21 cellular contexts compared by ENCODE assay signal in the genomic region with DNA sequence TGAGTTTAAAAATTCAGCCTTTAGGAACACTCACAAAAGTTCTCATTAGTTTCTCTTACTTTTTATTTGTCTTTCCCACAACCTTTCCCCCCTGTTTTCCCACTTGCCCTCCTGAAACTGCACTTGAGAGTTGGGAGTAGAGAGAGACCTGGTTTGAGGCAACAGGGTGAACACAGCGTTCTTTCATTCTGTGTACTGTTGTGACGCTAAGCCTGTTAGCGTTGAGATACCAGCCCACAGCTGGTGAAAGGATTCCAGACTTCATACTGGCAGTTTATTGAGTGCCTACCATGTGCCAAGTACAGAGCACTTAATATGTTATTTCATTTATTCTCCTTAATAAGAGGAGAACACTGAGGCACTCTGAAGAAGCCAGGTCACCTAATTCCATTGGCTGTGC. TPM values are rescaled to one million over a fixed set of nuclear protein-coding genes. Genes with fewer than 3 reads are reported as not detected.
DNase-seq lines count a peak whose midpoint lies in the region; ATAC-seq and TF ChIP-seq lines count a peak whose summit lies in the region.
"Had no signal": no experiment of that assay in that cellular context is flagged by ENCODE, and none has a peak within 500 bp of the region (broad histone marks: within the 10 kb centered on the region; RNA-seq: fewer than 3 reads in every experiment).

No MANE protein-coding gene starts in this region.

- H3K9ac ChIP-seq in endodermal cell (ENCODE audit: extremely low read depth, low read length, poor library complexity, severe bottlenecking): no peak overlapping the region

- peaks cover 17% of the 10 kb centered on the region for H3K4me1 ChIP-seq in HEK293 (ENCODE audit: control insufficient read depth, insufficient read depth, low read length)
- no peaks in the 10 kb centered on the region for H3K4me1 ChIP-seq in endodermal cell (ENCODE audit: control insufficient read depth, insufficient read depth, low read length)
- H3K4me1 ChIP-seq in prostate gland (replicated peaks): no peaks in the 10 kb centered on the region
- H3K4me1 ChIP-seq: Caco-2 had no signal

- peaks cover 14% of the 10 kb centered on the region for H3K4me1 Mint-ChIP-seq in endodermal cell

- peak; percentile 94 for ATAC-seq in left ventricle myocardium superior
- no peak for ATAC-seq in HG03520 (IDR thresholded peaks at IDR 0.05; ENCODE audit: unreplicated experiment)
- no peak for ATAC-seq in GM19455 (IDR thresholded peaks at IDR 0.05; ENCODE audit: unreplicated experiment)

- DNase-seq in endodermal cell (peak; percentile 14), left ventricle myocardium superior (no peak), prostate gland (ENCODE audit: low spot score) (peak; percentile 20)
- no peak for DNase-seq in activated effector memory CD4-positive, alpha-beta T cell treated with anti-CD3 and anti-CD28 coated beads, Interleukin-2, amount 50 U/mL, for 16 hours
- DNase-seq: Caco-2; CD4-positive, CD25-positive, alpha-beta regulatory T cell; DMS 273 treated with DMSO at 0.1 percent for 48 hours; DMS79 treated with DMSO at 0.1 percent for 48 hours; H7; KG1; NCI-H1092; NCI-H1436; NCI-H187 treated with DMSO at 0.1 percent for 48 hours; NCI-H2227 treated with DMSO at 0.1 percent for 48 hours; NCI-H510A; NCI-H748 treated with DMSO at 0.1 percent for 48 hours; OCI-M1 had no signal

- H3K27me3 ChIP-seq in endodermal cell (ENCODE audit: control insufficient read depth, insufficient read depth, low read length, poor library complexity, severe bottlenecking): no peaks in the 10 kb centered on the region
- no peaks in the 10 kb centered on the region for H3K27me3 ChIP-seq in prostate gland (replicated peaks; ENCODE audit: insufficient read depth)

- no peaks in the 10 kb centered on the region for H3K36me3 Mint-ChIP-seq in endodermal cell (ENCODE audit: low read depth)

- intact Hi-C loops in left ventricle myocardium superior (cut with micrococcal nuclease): no loop called here
- intact Hi-C loops in prostate gland (cut with DNase I): no loop called here

- CTCF ChIA-PET in HEK293 (lab: Yijun Ruan, JAX): interaction anchor here (0.6 kb wide), 1 partner anchor 209 kb away, joined by 3 read pairs; no protein-coding TSS in a partner anchor

- H3K9me3 ChIP-seq in HEK293 (ENCODE audit: control insufficient read depth, insufficient read depth, low read depth, low read length) (no peaks in the 10 kb centered on the region), endodermal cell (ENCODE audit: control insufficient read depth, low read length) (no peaks in the 10 kb centered on the region), prostate gland (no peaks in the 10 kb centered on the region)
- H3K9me3 ChIP-seq: Caco-2 had no signal

- H3K4me3 Mint-ChIP-seq in endodermal cell: no peak overlapping the region

- WGBS in endodermal cell (ENCODE audit: insufficient coverage in 1 of 2, insufficient read length in 1 of 2), 2 experiments: 97 to 100% methylated on average over 3 of the region's 3 CpGs
- WGBS in prostate gland: 70% methylated on average over 3 of the region's 3 CpGs

- H3K9me3 Mint-ChIP-seq in endodermal cell: no peaks in the 10 kb centered on the region

- no peak for TF ChIP-seq POLR2A in prostate gland (IDR thresholded peaks at IDR 0.05)

- H3K27ac ChIP-seq in HEK293 (ENCODE audit: extremely low read depth, low read depth, low read length) (no peak overlapping the region), endodermal cell (ENCODE audit: low read depth, low read length) (no peak overlapping the region), prostate gland (peak overlapping the region in 1 of 2 donors; percentile 48)
- H3K27ac ChIP-seq: SK-N-MC had no signal

- no peaks in the 10 kb centered on the region for H3K27me3 Mint-ChIP-seq in endodermal cell (ENCODE audit: insufficient read depth)
- H3K27me3 Mint-ChIP-seq: CD4-positive, CD25-positive, alpha-beta regulatory T cell had no signal

- H3K4me3 ChIP-seq in HEK293 (ENCODE audit: low read depth, low read length) (no peak overlapping the region), endodermal cell (ENCODE audit: low read length) (no peak overlapping the region), prostate gland (no peak overlapping the region)
- H3K4me3 ChIP-seq: SK-N-MC had no signal

- no peak for TF ChIP-seq CTCF in HEK293 (tag by site-specific recombination; IDR thresholded peaks at IDR 0.05)
- no peak for TF ChIP-seq CTCF in endodermal cell (conservative IDR thresholded peaks at IDR 0.05)
- TF ChIP-seq CTCF in prostate gland (IDR thresholded peaks at IDR 0.05): no peak

- POLR2A ChIA-PET in HEK293 (lab: Yijun Ruan, JAX): interaction anchor here (5.4 kb wide), 1 partner anchor 11 kb away, joined by 44 read pairs; a partner anchor contains a TSS

- H3K36me3 ChIP-seq in HEK293 (ENCODE audit: control insufficient read depth in 2 of 2, insufficient read depth in 1 of 2, low read length in 2 of 2) (no peaks in the 10 kb centered on the region), endodermal cell (ENCODE audit: control insufficient read depth, insufficient read depth, low read length) (no peaks in the 10 kb centered on the region), prostate gland (no peaks in the 10 kb centered on the region)

- no peak overlapping the region for H3K27ac Mint-ChIP-seq in endodermal cell

TF ChIP-seq in HEK293, 187 proteins besides CTCF, POLR2A, EP300 and RAD21:
- TF ChIP-seq ZNF423 (tag by site-specific recombination; IDR thresholded peaks at IDR 0.05): no peak
- TF ChIP-seq ZNF112 (tag by site-specific recombination; IDR thresholded peaks at IDR 0.05): no peak
- TF ChIP-seq, protein P1, sequence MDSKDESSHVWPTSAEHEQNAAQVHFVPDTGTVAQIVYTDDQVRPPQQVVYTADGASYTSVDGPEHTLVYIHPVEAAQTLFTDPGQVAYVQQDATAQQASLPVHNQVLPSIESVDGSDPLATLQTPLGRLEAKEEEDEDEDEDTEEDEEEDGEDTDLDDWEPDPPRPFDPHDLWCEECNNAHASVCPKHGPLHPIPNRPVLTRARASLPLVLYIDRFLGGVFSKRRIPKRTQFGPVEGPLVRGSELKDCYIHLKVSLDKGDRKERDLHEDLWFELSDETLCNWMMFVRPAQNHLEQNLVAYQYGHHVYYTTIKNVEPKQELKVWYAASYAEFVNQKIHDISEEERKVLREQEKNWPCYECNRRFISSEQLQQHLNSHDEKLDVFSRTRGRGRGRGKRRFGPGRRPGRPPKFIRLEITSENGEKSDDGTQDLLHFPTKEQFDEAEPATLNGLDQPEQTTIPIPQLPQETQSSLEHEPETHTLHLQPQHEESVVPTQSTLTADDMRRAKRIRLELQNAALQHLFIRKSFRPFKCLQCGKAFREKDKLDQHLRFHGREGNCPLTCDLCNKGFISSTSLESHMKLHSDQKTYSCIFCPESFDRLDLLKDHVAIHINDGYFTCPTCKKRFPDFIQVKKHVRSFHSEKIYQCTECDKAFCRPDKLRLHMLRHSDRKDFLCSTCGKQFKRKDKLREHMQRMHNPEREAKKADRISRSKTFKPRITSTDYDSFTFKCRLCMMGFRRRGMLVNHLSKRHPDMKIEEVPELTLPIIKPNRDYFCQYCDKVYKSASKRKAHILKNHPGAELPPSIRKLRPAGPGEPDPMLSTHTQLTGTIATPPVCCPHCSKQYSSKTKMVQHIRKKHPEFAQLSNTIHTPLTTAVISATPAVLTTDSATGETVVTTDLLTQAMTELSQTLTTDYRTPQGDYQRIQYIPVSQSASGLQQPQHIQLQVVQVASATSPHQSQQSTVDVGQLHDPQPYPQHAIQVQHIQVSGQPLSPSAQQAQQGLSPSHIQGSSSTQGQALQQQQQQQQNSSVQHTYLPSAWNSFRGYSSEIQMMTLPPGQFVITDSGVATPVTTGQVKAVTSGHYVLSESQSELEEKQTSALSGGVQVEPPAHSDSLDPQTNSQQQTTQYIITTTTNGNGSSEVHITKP (tag by site-specific recombination; IDR thresholded peaks at IDR 0.05): 0 out of 2 replicates have a peak, but pooled peaks have one; percentile 23
- TF ChIP-seq, protein P2, sequence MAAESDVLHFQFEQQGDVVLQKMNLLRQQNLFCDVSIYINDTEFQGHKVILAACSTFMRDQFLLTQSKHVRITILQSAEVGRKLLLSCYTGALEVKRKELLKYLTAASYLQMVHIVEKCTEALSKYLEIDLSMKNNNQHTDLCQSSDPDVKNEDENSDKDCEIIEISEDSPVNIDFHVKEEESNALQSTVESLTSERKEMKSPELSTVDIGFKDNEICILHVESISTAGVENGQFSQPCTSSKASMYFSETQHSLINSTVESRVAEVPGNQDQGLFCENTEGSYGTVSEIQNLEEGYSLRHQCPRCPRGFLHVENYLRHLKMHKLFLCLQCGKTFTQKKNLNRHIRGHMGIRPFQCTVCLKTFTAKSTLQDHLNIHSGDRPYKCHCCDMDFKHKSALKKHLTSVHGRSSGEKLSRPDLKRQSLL (tag by site-specific recombination; IDR thresholded peaks at IDR 0.05): no peak
- TF ChIP-seq REPIN1 (tag by site-specific recombination; IDR thresholded peaks at IDR 0.05; ENCODE audit: low read depth): no peak
- TF ChIP-seq ZFP3 (tag by site-specific recombination; IDR thresholded peaks at IDR 0.05; ENCODE audit: low read depth): no peak
- TF ChIP-seq, protein P3, sequence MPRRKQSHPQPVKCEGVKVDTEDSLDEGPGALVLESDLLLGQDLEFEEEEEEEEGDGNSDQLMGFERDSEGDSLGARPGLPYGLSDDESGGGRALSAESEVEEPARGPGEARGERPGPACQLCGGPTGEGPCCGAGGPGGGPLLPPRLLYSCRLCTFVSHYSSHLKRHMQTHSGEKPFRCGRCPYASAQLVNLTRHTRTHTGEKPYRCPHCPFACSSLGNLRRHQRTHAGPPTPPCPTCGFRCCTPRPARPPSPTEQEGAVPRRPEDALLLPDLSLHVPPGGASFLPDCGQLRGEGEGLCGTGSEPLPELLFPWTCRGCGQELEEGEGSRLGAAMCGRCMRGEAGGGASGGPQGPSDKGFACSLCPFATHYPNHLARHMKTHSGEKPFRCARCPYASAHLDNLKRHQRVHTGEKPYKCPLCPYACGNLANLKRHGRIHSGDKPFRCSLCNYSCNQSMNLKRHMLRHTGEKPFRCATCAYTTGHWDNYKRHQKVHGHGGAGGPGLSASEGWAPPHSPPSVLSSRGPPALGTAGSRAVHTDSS (tag by site-specific recombination; IDR thresholded peaks at IDR 0.05): no peak

RNA-seq across cellular contexts. Expression of a gene that starts 10.3 kb away (rescaled TPM):
- 10 to 100 TPM; 22.4 to 40.2 TPM for total RNA-seq in endodermal cell
- polyA plus RNA-seq in endodermal cell (2013, experiment 1 of 2): 10.8 TPM
- 10.1 TPM for polyA plus RNA-seq in endodermal cell (2013, experiment 2 of 2)
- 21.2 TPM for total RNA-seq in left ventricle myocardium superior
- total RNA-seq in prostate gland: 10 to 100 TPM; 15.5 to 29.7 TPM

Comparison
In these comparisons a context has a peak if more than half of its experiments do, and no peak if none do; other contexts are left out.
1. DNase-seq: peak in endodermal cell (single experiment) and prostate gland (single experiment); none in left ventricle myocardium superior (single experiment) and activated effector memory CD4-positive, alpha-beta T cell treated with anti-CD3 and anti-CD28 coated beads, Interleukin-2, amount 50 U/mL, for 16 hours (single experiment).